Comparison of ENCODE assay signal across 19 cellular contexts in genomic region chr2:137943035-137943830, GRCh38. TPM values are rescaled to one million over a fixed set of nuclear protein-coding genes. Genes with fewer than 3 reads are reported as not detected.
"Had no signal": no experiment of that assay in that cellular context is flagged by ENCODE, and none has a peak within 500 bp of the region (broad histone marks: within the 10 kb centered on the region; RNA-seq: fewer than 3 reads in every experiment).

No MANE protein-coding gene starts in this region.

- H3K27me3 Mint-ChIP-seq: activated CD4-positive, alpha-beta memory T cell treated with anti-CD3 and anti-CD28 coated beads, Interleukin-2, amount 10 ng/mL, durations not matched to agents 7 days and 5 days; activated CD8-positive, alpha-beta memory T cell treated with anti-CD3 and anti-CD28 coated beads, Interleukin-2, amount 10 ng/mL, durations not matched to agents 7 days and 5 days; activated naive CD8-positive, alpha-beta T cell treated with anti-CD3 and anti-CD28 coated beads for 36 hours; activated T-helper 17 cell treated with anti-CD3 and anti-CD28 coated beads, Interleukin-2, amount 50 U/mL, for 72 hours had no signal

- H3K27ac Mint-ChIP-seq: activated CD4-positive, alpha-beta memory T cell treated with anti-CD3 and anti-CD28 coated beads, Interleukin-2, amount 10 ng/mL, durations not matched to agents 7 days and 5 days; activated CD8-positive, alpha-beta memory T cell treated with anti-CD3 and anti-CD28 coated beads, Interleukin-2, amount 10 ng/mL, durations not matched to agents 7 days and 5 days; activated naive CD8-positive, alpha-beta T cell treated with anti-CD3 and anti-CD28 coated beads for 36 hours; activated T-helper 17 cell treated with anti-CD3 and anti-CD28 coated beads, Interleukin-2, amount 50 U/mL, for 72 hours; endodermal cell; stimulated activated naive CD8-positive, alpha-beta T cell treated with anti-CD3 and anti-CD28 coated beads, Interleukin-15, Interleukin-2, amounts not matched to agents 100 ng/mL and 50 ng/mL, for 24 hours; T-helper 1 cell treated with Interleukin-12 subunit alpha and Interleukin-12 subunit beta and Interleukin-4 antibody, amounts not matched to agents 30 μg/mL and 1 μg/mL, for 36 hours had no signal

- H3K4me3 ChIP-seq: dorsolateral prefrontal cortex, lower lobe of right lung, tibial nerve had no signal

- ATAC-seq: activated CD8-positive, alpha-beta memory T cell treated with anti-CD3 and anti-CD28 coated beads, Interleukin-2, amount 10 ng/mL, durations not matched to agents 7 days and 5 days; activated T-helper 17 cell treated with anti-CD3 and anti-CD28 coated beads, Interleukin-2, amount 50 U/mL, for 72 hours had no signal

- H3K9me3 Mint-ChIP-seq: activated CD4-positive, alpha-beta memory T cell treated with anti-CD3 and anti-CD28 coated beads, Interleukin-2, amount 10 ng/mL, durations not matched to agents 7 days and 5 days; activated naive CD8-positive, alpha-beta T cell treated with anti-CD3 and anti-CD28 coated beads for 36 hours; activated T-helper 17 cell treated with anti-CD3 and anti-CD28 coated beads, Interleukin-2, amount 50 U/mL, for 72 hours; endodermal cell; neural crest cell; stimulated activated naive CD8-positive, alpha-beta T cell treated with anti-CD3 and anti-CD28 coated beads, Interleukin-15, Interleukin-2, amounts not matched to agents 100 ng/mL and 50 ng/mL, for 24 hours; T-helper 1 cell treated with Interleukin-12 subunit alpha and Interleukin-12 subunit beta and Interleukin-4 antibody, amounts not matched to agents 30 μg/mL and 1 μg/mL, for 36 hours had no signal

- DNase-seq: activated CD4-positive, alpha-beta memory T cell treated with anti-CD3 and anti-CD28 coated beads, Interleukin-2, amount 10 ng/mL, durations not matched to agents 7 days and 5 days; activated CD4-positive, alpha-beta T cell treated with anti-CD3 and anti-CD28 coated beads for 1 hour; activated CD8-positive, alpha-beta memory T cell treated with anti-CD3 and anti-CD28 coated beads, Interleukin-2, amount 10 ng/mL, durations not matched to agents 7 days and 5 days; activated naive CD4-positive, alpha-beta T cell; activated naive CD8-positive, alpha-beta T cell treated with anti-CD3 and anti-CD28 coated beads for 36 hours; amniotic stem cell; caudate nucleus; dorsolateral prefrontal cortex; endodermal cell; foreskin fibroblast; lower lobe of right lung; midbrain had no signal

- H3K27ac ChIP-seq: dorsolateral prefrontal cortex, epithelial cell of prostate, lower lobe of right lung, tibial nerve, VCaP had no signal

- H3K4me1 Mint-ChIP-seq: activated CD4-positive, alpha-beta memory T cell treated with anti-CD3 and anti-CD28 coated beads, Interleukin-2, amount 10 ng/mL, durations not matched to agents 7 days and 5 days; activated CD8-positive, alpha-beta memory T cell treated with anti-CD3 and anti-CD28 coated beads, Interleukin-2, amount 10 ng/mL, durations not matched to agents 7 days and 5 days; activated naive CD8-positive, alpha-beta T cell treated with anti-CD3 and anti-CD28 coated beads for 36 hours; activated T-helper 17 cell treated with anti-CD3 and anti-CD28 coated beads, Interleukin-2, amount 50 U/mL, for 72 hours had no signal

- H3K4me3 Mint-ChIP-seq: activated CD4-positive, alpha-beta memory T cell treated with anti-CD3 and anti-CD28 coated beads, Interleukin-2, amount 10 ng/mL, durations not matched to agents 7 days and 5 days; activated CD8-positive, alpha-beta memory T cell treated with anti-CD3 and anti-CD28 coated beads, Interleukin-2, amount 10 ng/mL, durations not matched to agents 7 days and 5 days; activated naive CD8-positive, alpha-beta T cell treated with anti-CD3 and anti-CD28 coated beads for 36 hours; activated T-helper 17 cell treated with anti-CD3 and anti-CD28 coated beads, Interleukin-2, amount 50 U/mL, for 72 hours; endodermal cell; neural crest cell; stimulated activated naive CD8-positive, alpha-beta T cell treated with anti-CD3 and anti-CD28 coated beads, Interleukin-15, Interleukin-2, amounts not matched to agents 100 ng/mL and 50 ng/mL, for 24 hours; T-helper 1 cell treated with Interleukin-12 subunit alpha and Interleukin-12 subunit beta and Interleukin-4 antibody, amounts not matched to agents 30 μg/mL and 1 μg/mL, for 36 hours had no signal

- H3K36me3 Mint-ChIP-seq: activated CD8-positive, alpha-beta memory T cell treated with anti-CD3 and anti-CD28 coated beads, Interleukin-2, amount 10 ng/mL, durations not matched to agents 7 days and 5 days; activated naive CD8-positive, alpha-beta T cell treated with anti-CD3 and anti-CD28 coated beads for 36 hours had no signal

- H3K27me3 ChIP-seq: dorsolateral prefrontal cortex, tibial nerve had no signal

- H3K9me3 ChIP-seq: lower lobe of right lung, tibial nerve had no signal

- H3K36me3 ChIP-seq: lower lobe of right lung, tibial nerve had no signal

- H3K4me1 ChIP-seq: tibial nerve had no signal

RNA-seq across cellular contexts. Expression of gene HNMT, which starts 21.0 kb away (rescaled TPM):
- total RNA-seq: activated CD4-positive, alpha-beta memory T cell treated with anti-CD3 and anti-CD28 coated beads, Interleukin-2, amount 10 ng/mL, durations not matched to agents 7 days and 5 days; activated CD8-positive, alpha-beta memory T cell treated with anti-CD3 and anti-CD28 coated beads, Interleukin-2, amount 10 ng/mL, durations not matched to agents 7 days and 5 days; activated naive CD8-positive, alpha-beta T cell treated with anti-CD3 and anti-CD28 coated beads for 36 hours; activated T-helper 17 cell treated with anti-CD3 and anti-CD28 coated beads, Interleukin-2, amount 50 U/mL, for 72 hours had no signal
